In genomic region chr9:447230-448025, GRCh38 we compare ENCODE assay signal across 8 cellular contexts. TPM values are rescaled to one million over a fixed set of nuclear protein-coding genes. Genes with fewer than 3 reads are reported as not detected.
A peak's percentile ranks its signal among the peaks of the same experiment; 100 is the strongest.
DNase-seq lines count a peak whose midpoint lies in the region; ATAC-seq lines count a peak whose summit lies in the region.

No MANE protein-coding gene starts in this region.

- peak; percentile 99 for ATAC-seq in esophagus mucosa
- no peak for ATAC-seq in GM18498 (IDR thresholded peaks at IDR 0.05; ENCODE audit: unreplicated experiment)

- DNase-seq in activated CD4-positive, CD25-positive, alpha-beta regulatory T cell (lab: John Stamatoyannopoulos, UW): peak in 3 of 4 experiments; percentile 7 to 34 (median 28)
- DNase-seq in activated CD4-positive, CD25-positive, alpha-beta regulatory T cell treated with anti-CD3 and anti-CD28 coated beads, Interleukin-2, amount 50 U/mL, for 72 hours: no peak
- DNase-seq in activated CD4-positive, alpha-beta T cell treated with anti-CD3 and anti-CD28 coated beads, Interleukin-2, amount 50 U/mL, for 1 hour: peak; percentile 52
- DNase-seq in stimulated activated CD8-positive, alpha-beta memory T cell treated with anti-CD3 and anti-CD28 coated beads, Interleukin-7, amount 100 ng/mL, for 4 hours (ENCODE audit: low read depth in 2 of 2): peak; percentile 57 to 58
- no peak for DNase-seq in OCI-M2 (lab: John Stamatoyannopoulos, UW; ENCODE audit: unreplicated experiment)
- DNase-seq in superior temporal gyrus (ENCODE audit: extremely low spot score): no peak

RNA-seq across cellular contexts. Expression of gene KANK1, which starts 57.1 kb away (rescaled TPM):
- total RNA-seq in esophagus mucosa: 45.4 TPM

Comparison
In these comparisons a context has a peak if more than half of its experiments do, and no peak if none do; other contexts are left out.
1. DNase-seq: peak in activated CD4-positive, CD25-positive, alpha-beta regulatory T cell (3 of 4), activated CD4-positive, alpha-beta T cell treated with anti-CD3 and anti-CD28 coated beads, Interleukin-2, amount 50 U/mL, for 1 hour (single experiment) and stimulated activated CD8-positive, alpha-beta memory T cell treated with anti-CD3 and anti-CD28 coated beads, Interleukin-7, amount 100 ng/mL, for 4 hours (2 of 2); none in activated CD4-positive, CD25-positive, alpha-beta regulatory T cell treated with anti-CD3 and anti-CD28 coated beads, Interleukin-2, amount 50 U/mL, for 72 hours (single experiment), OCI-M2 (single experiment) and superior temporal gyrus (single experiment).